ENCODE assay signal across 9 cellular contexts in the genomic region with DNA sequence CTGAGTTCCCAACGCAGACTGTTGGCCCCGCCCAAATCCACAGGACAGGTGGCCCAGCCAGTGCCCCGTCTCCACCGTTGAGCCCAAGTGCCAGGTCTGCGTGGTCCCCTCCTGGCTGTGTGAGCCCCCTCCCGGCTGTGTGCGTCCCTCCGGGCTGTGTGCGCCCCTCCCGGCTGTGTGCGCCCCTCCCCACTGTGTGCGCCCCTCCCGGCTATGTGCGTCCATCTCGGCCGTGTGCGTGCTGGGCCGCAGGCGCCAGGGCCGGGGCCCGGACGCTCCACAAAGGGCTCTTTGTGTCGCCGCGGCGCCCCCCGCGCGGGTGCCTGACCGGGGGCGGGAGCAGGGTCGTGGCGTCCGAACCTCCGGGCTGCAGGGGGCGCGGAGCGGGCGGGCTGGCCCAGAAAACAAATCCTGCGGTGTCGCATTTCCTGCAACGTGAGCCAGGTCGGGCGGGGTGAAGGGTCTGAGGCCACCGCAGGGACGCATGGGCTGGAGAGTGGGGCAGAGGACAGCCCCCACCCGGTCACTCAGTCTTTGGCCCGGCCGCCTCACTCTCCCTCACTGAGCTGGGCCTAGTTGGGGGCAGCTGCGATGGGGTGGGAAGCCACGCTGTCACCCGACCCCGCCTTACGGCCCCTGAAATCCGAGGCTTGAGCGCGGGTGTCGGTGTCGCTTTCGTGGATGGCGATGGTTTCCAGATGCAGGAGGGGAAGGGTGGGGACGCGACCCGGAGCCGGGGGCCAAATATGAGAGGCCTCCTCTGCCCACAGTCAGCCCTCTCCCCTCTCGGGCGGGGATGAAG. TPM values are rescaled to one million over a fixed set of nuclear protein-coding genes. Genes with fewer than 3 reads are reported as not detected.
DNase-seq lines count a peak whose midpoint lies in the region; ATAC-seq and TF ChIP-seq lines count a peak whose summit lies in the region.
"Had no signal": no experiment of that assay in that cellular context is flagged by ENCODE, and none has a peak within 500 bp of the region (broad histone marks: within the 10 kb centered on the region; RNA-seq: fewer than 3 reads in every experiment).

No MANE protein-coding gene starts in this region.

- no peak for TF ChIP-seq RAD21 in Ishikawa (IDR thresholded peaks at IDR 0.05; ENCODE audit: low read depth)

- peak overlapping the region; percentile 57 for H3K4me3 Mint-ChIP-seq in central memory CD8-positive, alpha-beta T cell
- H3K4me3 Mint-ChIP-seq in naive thymus-derived CD8-positive, alpha-beta T cell: peak overlapping the region; percentile 36 to 77 (median 66)

- H3K27me3 Mint-ChIP-seq in central memory CD8-positive, alpha-beta T cell: peaks cover 54% of the 10 kb centered on the region
- peaks cover 18 to 67% (median 27%) of the 10 kb centered on the region in 5 donors for H3K27me3 Mint-ChIP-seq in naive thymus-derived CD8-positive, alpha-beta T cell

- no peak overlapping the region for H3K27ac Mint-ChIP-seq in central memory CD8-positive, alpha-beta T cell (ENCODE audit: low read depth)
- no peak overlapping the region for H3K27ac Mint-ChIP-seq in naive thymus-derived CD8-positive, alpha-beta T cell

- POLR2A ChIA-PET in naive thymus-derived CD8-positive, alpha-beta T cell (lab: Charles Lee): interaction anchor here (1.3 to 6.9 kb wide), 2 partner anchors 12 to 19 kb away, joined by 6 to 58 read pairs; no protein-coding TSS in a partner anchor

- DNase-seq in DMS79 treated with DMSO at 0.1 percent for 48 hours (lab: John Stamatoyannopoulos, UW): peak; percentile 67
- no peak for DNase-seq in central memory CD8-positive, alpha-beta T cell (ENCODE audit: low spot score in 2 of 2)
- peak in 1 of 10 donors; percentile 20 for DNase-seq in naive thymus-derived CD8-positive, alpha-beta T cell
- DNase-seq in NCI-H1092 (lab: John Stamatoyannopoulos, UW): no peak
- DNase-seq: activated gamma-delta T cell had no signal

- peaks cover 14% of the 10 kb centered on the region for H3K4me1 Mint-ChIP-seq in central memory CD8-positive, alpha-beta T cell
- H3K4me1 Mint-ChIP-seq in naive thymus-derived CD8-positive, alpha-beta T cell: peaks cover 13 to 26% (median 17%) of the 10 kb centered on the region in 4 donors

- TF ChIP-seq EP300 in Ishikawa (IDR thresholded peaks at IDR 0.05; ENCODE audit: borderline replicate concordance): peak; percentile 67

- no peaks in the 10 kb centered on the region for H3K9me3 Mint-ChIP-seq in central memory CD8-positive, alpha-beta T cell
- H3K9me3 Mint-ChIP-seq in naive thymus-derived CD8-positive, alpha-beta T cell: no peaks in the 10 kb centered on the region

- no peak for ATAC-seq in central memory CD8-positive, alpha-beta T cell (replicated peaks; ENCODE audit: extremely low read depth, poor library complexity, severe bottlenecking)
- peak in 1 of 2 donors; percentile 14 for ATAC-seq in naive thymus-derived CD8-positive, alpha-beta T cell
- ATAC-seq in GM21515 (IDR thresholded peaks at IDR 0.05; ENCODE audit: unreplicated experiment) (no peak), GM21786 (IDR thresholded peaks at IDR 0.05; ENCODE audit: unreplicated experiment) (no peak), GM21825 (IDR thresholded peaks at IDR 0.05; ENCODE audit: unreplicated experiment) (no peak)

- peaks cover 1% of the 10 kb centered on the region for H3K36me3 Mint-ChIP-seq in central memory CD8-positive, alpha-beta T cell (ENCODE audit: insufficient read depth)
- H3K36me3 Mint-ChIP-seq in naive thymus-derived CD8-positive, alpha-beta T cell: no peaks in the 10 kb centered on the region

TF ChIP-seq in Ishikawa, 13 proteins besides CTCF, POLR2A, EP300 and RAD21:
- peak; percentile 30; the same call in 1 of the 2 replicates for TF ChIP-seq TAF1 (IDR thresholded peaks at IDR 0.05; ENCODE audit: low read depth)
- TF ChIP-seq TCF12 (IDR thresholded peaks at IDR 0.05; ENCODE audit: low read depth): no peak; the same call in 1 of the 2 replicates
- 0 out of 2 replicates have a peak, but pooled peaks have one; percentile 52 for TF ChIP-seq EGR1 (IDR thresholded peaks at IDR 0.05)
- TF ChIP-seq ZBTB7A (IDR thresholded peaks at IDR 0.05; ENCODE audit: low read depth): peak; percentile 98
- peak; percentile 57; the same call in 1 of the 2 replicates for TF ChIP-seq NFIC (IDR thresholded peaks at IDR 0.05)
- TF ChIP-seq TEAD4 (IDR thresholded peaks at IDR 0.05): no peak
- TF ChIP-seq, protein P1, sequence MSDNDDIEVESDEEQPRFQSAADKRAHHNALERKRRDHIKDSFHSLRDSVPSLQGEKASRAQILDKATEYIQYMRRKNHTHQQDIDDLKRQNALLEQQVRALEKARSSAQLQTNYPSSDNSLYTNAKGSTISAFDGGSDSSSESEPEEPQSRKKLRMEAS (IDR thresholded peaks at IDR 0.05): peak; percentile 17; the same call in 1 of the 2 replicates
TF ChIP-seq in Ishikawa: peak in this region for 5.

RNA-seq across cellular contexts. Expression of a gene that starts 18.8 kb away (rescaled TPM):
- total RNA-seq in naive thymus-derived CD8-positive, alpha-beta T cell: 100 to 1,000 TPM; 378 to 381 TPM
- polyA plus RNA-seq in naive thymus-derived CD8-positive, alpha-beta T cell: 10 to 100 TPM in 2 of 3 donors, 1 to 10 TPM in 1; 7.2 to 28.7 (median 10.6) TPM

RNA-seq across cellular contexts. Expression of a gene that starts 22.6 kb away (rescaled TPM):
- 1 to 10 TPM; 2.3 to 2.4 TPM for total RNA-seq in naive thymus-derived CD8-positive, alpha-beta T cell
- polyA plus RNA-seq in naive thymus-derived CD8-positive, alpha-beta T cell: under 1 TPM; 0.12 to 0.81 (median 0.15) TPM

RNA-seq across cellular contexts. Expression of a gene that starts 27.5 kb away (rescaled TPM):
- total RNA-seq in naive thymus-derived CD8-positive, alpha-beta T cell: not detected
- polyA plus RNA-seq in naive thymus-derived CD8-positive, alpha-beta T cell: not detected

RNA-seq across cellular contexts. Expression of a gene that starts 44.2 kb away (rescaled TPM):
- 1 to 10 TPM; 6.3 to 7.0 TPM for total RNA-seq in naive thymus-derived CD8-positive, alpha-beta T cell
- polyA plus RNA-seq in naive thymus-derived CD8-positive, alpha-beta T cell: 1 to 10 TPM in 1 of 3 donors, under 1 TPM in 2; 0.57 to 1.4 (median 0.59) TPM

RNA-seq across cellular contexts. Expression of a gene that starts 53.6 kb away (rescaled TPM):
- total RNA-seq in naive thymus-derived CD8-positive, alpha-beta T cell: 1 to 10 TPM; 4.3 to 4.9 TPM
- polyA plus RNA-seq in naive thymus-derived CD8-positive, alpha-beta T cell: 1 to 10 TPM; 5.6 to 9.4 (median 7.8) TPM
